In the genomic region with DNA sequence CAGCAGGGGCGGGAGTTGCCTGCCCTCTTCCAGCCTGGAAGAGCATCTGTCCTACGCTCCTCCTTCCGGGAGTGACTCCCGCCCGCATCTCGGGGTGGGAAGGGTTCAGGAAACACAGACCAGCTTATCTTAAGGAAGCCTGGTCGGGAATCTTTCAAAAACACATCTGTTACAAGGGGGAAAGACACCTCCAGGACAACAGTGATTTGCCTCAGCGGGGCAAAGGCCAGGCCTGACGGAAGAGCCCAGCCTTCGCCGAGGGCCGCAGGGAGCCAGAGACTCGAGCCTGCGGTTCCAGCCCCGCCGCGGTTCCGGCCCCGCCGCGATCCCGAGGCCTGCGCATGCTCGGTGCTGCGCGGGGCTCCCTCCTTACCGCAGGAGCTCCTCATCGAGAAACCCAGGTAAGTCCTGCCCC, we compare ENCODE assay signal across 8 cellular contexts. TPM values are rescaled to one million over a fixed set of nuclear protein-coding genes. Genes with fewer than 3 reads are reported as not detected.
DNase-seq lines count a peak whose midpoint lies in the region; ATAC-seq and TF ChIP-seq lines count a peak whose summit lies in the region.

No MANE protein-coding gene starts in this region.

- H3K27ac ChIP-seq in foreskin keratinocyte: peak overlapping the region; percentile 32

- H3K4me1 ChIP-seq in foreskin keratinocyte: peaks cover 14% of the 10 kb centered on the region

- TF ChIP-seq CTCF in foreskin keratinocyte (conservative IDR thresholded peaks at IDR 0.05): no peak
- no peak for TF ChIP-seq CTCF in GM10266 (IDR thresholded peaks at IDR 0.05; ENCODE audit: control insufficient read depth, insufficient read depth, low read depth, missing control alignments)

- H3K4me1 Mint-ChIP-seq in activated T-helper 1 cell treated with anti-CD3 and anti-CD28 coated beads, Interleukin-12 subunit alpha, Interleukin-12 subunit beta, Interleukin-2, Interleukin-4 antibody, amounts not matched to agents 30 ng/mL and 10 ng/mL and 1 ng/mL, durations not matched to agents 14 hours and 24 hours and 36 hours (ENCODE audit: low read depth): peaks cover 10% of the 10 kb centered on the region

- ATAC-seq in foreskin keratinocyte (peak; percentile 39), GM21723 (IDR thresholded peaks at IDR 0.05; ENCODE audit: unreplicated experiment) (no peak)

- H3K27me3 ChIP-seq in foreskin keratinocyte: no peaks in the 10 kb centered on the region

- H3K27ac Mint-ChIP-seq in activated T-helper 1 cell treated with anti-CD3 and anti-CD28 coated beads, Interleukin-12 subunit alpha, Interleukin-12 subunit beta, Interleukin-2, Interleukin-4 antibody, amounts not matched to agents 30 ng/mL and 10 ng/mL and 1 ng/mL, durations not matched to agents 14 hours and 24 hours and 36 hours: no peak overlapping the region

- in situ Hi-C loops in ACHN (cut with HindIII; ENCODE audit: low pct_ligation_motif_present, low pct_unique_long_range_greater_than_20kb, low sequenced_read_pairs): no loop called here

- peak overlapping the region; percentile 5 for H3K4me3 Mint-ChIP-seq in activated T-helper 1 cell treated with anti-CD3 and anti-CD28 coated beads, Interleukin-12 subunit alpha, Interleukin-12 subunit beta, Interleukin-2, Interleukin-4 antibody, amounts not matched to agents 30 ng/mL and 10 ng/mL and 1 ng/mL, durations not matched to agents 14 hours and 24 hours and 36 hours

- intact Hi-C loops in activated T-helper 1 cell treated with anti-CD3 and anti-CD28 coated beads, Interleukin-12 subunit alpha, Interleukin-12 subunit beta, Interleukin-2, Interleukin-4 antibody, amounts not matched to agents 30 ng/mL and 10 ng/mL and 1 ng/mL, durations not matched to agents 14 hours and 24 hours and 36 hours (cut with micrococcal nuclease): loop anchor here (2.0 kb wide), 1 partner anchor 35 kb away; no protein-coding TSS in a partner anchor

- H3K27me3 Mint-ChIP-seq in activated T-helper 1 cell treated with anti-CD3 and anti-CD28 coated beads, Interleukin-12 subunit alpha, Interleukin-12 subunit beta, Interleukin-2, Interleukin-4 antibody, amounts not matched to agents 30 ng/mL and 10 ng/mL and 1 ng/mL, durations not matched to agents 14 hours and 24 hours and 36 hours (ENCODE audit: insufficient read depth): no peaks in the 10 kb centered on the region

- no peaks in the 10 kb centered on the region for H3K36me3 Mint-ChIP-seq in activated T-helper 1 cell treated with anti-CD3 and anti-CD28 coated beads, Interleukin-12 subunit alpha, Interleukin-12 subunit beta, Interleukin-2, Interleukin-4 antibody, amounts not matched to agents 30 ng/mL and 10 ng/mL and 1 ng/mL, durations not matched to agents 14 hours and 24 hours and 36 hours (ENCODE audit: low read depth)

- DNase-seq in GM03348 (ENCODE audit: low spot score) (peak; percentile 89), foreskin keratinocyte (peak in 1 of 2 donors; percentile 38), NCI-H526 (lab: John Stamatoyannopoulos, UW) (no peak), GM10266 (ENCODE audit: extremely low spot score) (no peak), ACHN (no peak)
- no peak for DNase-seq in activated T-helper 1 cell treated with anti-CD3 and anti-CD28 coated beads, Interleukin-12 subunit alpha, Interleukin-12 subunit beta, Interleukin-2, Interleukin-4 antibody, amounts not matched to agents 30 ng/mL and 10 ng/mL and 1 ng/mL, durations not matched to agents 14 hours and 24 hours and 36 hours (ENCODE audit: low spot score)
- peak; percentile 41 for DNase-seq in stimulated activated CD4-positive, alpha-beta T cell treated with anti-CD3 and anti-CD28 coated beads, Interleukin-15, amount 100 ng/mL, for 24 hours

- no peaks in the 10 kb centered on the region for H3K9me3 Mint-ChIP-seq in activated T-helper 1 cell treated with anti-CD3 and anti-CD28 coated beads, Interleukin-12 subunit alpha, Interleukin-12 subunit beta, Interleukin-2, Interleukin-4 antibody, amounts not matched to agents 30 ng/mL and 10 ng/mL and 1 ng/mL, durations not matched to agents 14 hours and 24 hours and 36 hours

RNA-seq across cellular contexts. Expression of a gene that starts 38.1 kb away (rescaled TPM):
- 47.7 and 52.1 TPM in 2 replicates for total RNA-seq in activated T-helper 1 cell treated with anti-CD3 and anti-CD28 coated beads, Interleukin-12 subunit alpha, Interleukin-12 subunit beta, Interleukin-2, Interleukin-4 antibody, amounts not matched to agents 30 ng/mL and 10 ng/mL and 1 ng/mL, durations not matched to agents 14 hours and 24 hours and 36 hours
- total RNA-seq in foreskin keratinocyte: 80.1 and 83.4 TPM in 2 replicates
- polyA plus RNA-seq in foreskin keratinocyte: 48.7 and 55.4 TPM in 2 replicates

Comparison
In these comparisons a context has a peak if more than half of its experiments do, and no peak if none do; other contexts are left out.
1. DNase-seq: peak in GM03348 (single experiment) and stimulated activated CD4-positive, alpha-beta T cell treated with anti-CD3 and anti-CD28 coated beads, Interleukin-15, amount 100 ng/mL, for 24 hours (single experiment); none in activated T-helper 1 cell treated with anti-CD3 and anti-CD28 coated beads, Interleukin-12 subunit alpha, Interleukin-12 subunit beta, Interleukin-2, Interleukin-4 antibody, amounts not matched to agents 30 ng/mL and 10 ng/mL and 1 ng/mL, durations not matched to agents 14 hours and 24 hours and 36 hours (single experiment), NCI-H526 (0 of 2), GM10266 (single experiment) and ACHN (single experiment).